ENCODE assay signal across 9 cellular contexts in the genomic region with DNA sequence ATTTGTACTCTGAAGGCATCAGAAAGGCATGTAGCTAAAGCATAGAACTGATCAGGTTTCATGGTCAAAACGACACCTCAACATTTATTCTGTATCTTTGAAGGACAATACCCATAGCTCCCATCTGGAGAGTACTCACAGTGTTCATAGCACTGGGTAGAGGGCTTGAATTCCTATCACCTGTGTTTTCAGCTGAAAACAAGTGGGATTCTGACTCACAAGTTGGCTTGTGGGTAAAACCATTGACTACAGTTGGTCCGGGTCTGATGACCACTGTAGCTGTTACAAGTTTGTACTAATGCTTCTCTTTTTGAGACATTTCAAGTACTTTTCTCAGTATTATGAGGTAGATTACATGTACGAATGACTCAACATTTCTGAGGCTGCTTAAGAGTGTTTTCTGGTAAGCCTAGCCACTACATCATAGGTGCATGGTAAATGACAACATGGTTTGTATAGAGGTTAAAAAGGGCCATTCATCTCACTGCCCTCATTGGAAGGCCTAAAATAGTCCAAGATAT.
DNase-seq lines count a peak whose midpoint lies in the region; ATAC-seq lines count a peak whose summit lies in the region.
"Had no signal": no experiment of that assay in that cellular context is flagged by ENCODE, and none has a peak within 500 bp of the region (broad histone marks: within the 10 kb centered on the region; RNA-seq: fewer than 3 reads in every experiment).

No MANE protein-coding gene starts in this region.

- peaks cover 7 to 11% of the 10 kb centered on the region in 2 donors for H3K36me3 Mint-ChIP-seq in activated naive CD4-positive, alpha-beta T cell treated with anti-CD3 and anti-CD28 coated beads, Interleukin-2, amount 50 U/mL, for 72 hours

- peak; percentile 55 for DNase-seq in NK-92 treated with Interleukin-12 subunit alpha and Interleukin-12 subunit beta, amount 100 ng/mL, for 24 hours (lab: John Stamatoyannopoulos, UW)
- no peak for DNase-seq in NK-92 (lab: John Stamatoyannopoulos, UW; ENCODE audit: unreplicated experiment)
- peak; percentile 30 for DNase-seq in HT-29 (ENCODE audit: low spot score)
- peak in 1 of 2 donors; percentile 55 for DNase-seq in activated naive CD4-positive, alpha-beta T cell treated with anti-CD3 and anti-CD28 coated beads, Interleukin-2, amount 50 U/mL, for 72 hours (ENCODE audit: low spot score in 2 of 2)
- peak; percentile 95 for DNase-seq in renal cortical epithelial cell (ENCODE audit: low read depth)
- DNase-seq in OCI-M2 (lab: John Stamatoyannopoulos, UW; ENCODE audit: unreplicated experiment) = no peak
- no peak for DNase-seq in AG20443 (ENCODE audit: low spot score)
- no peak for DNase-seq in NCI-H774 (lab: John Stamatoyannopoulos, UW)

- H3K9me3 Mint-ChIP-seq in activated naive CD4-positive, alpha-beta T cell treated with anti-CD3 and anti-CD28 coated beads, Interleukin-2, amount 50 U/mL, for 72 hours = peaks cover 3 to 16% of the 10 kb centered on the region in 2 donors

- ATAC-seq in activated naive CD4-positive, alpha-beta T cell treated with anti-CD3 and anti-CD28 coated beads, Interleukin-2, amount 50 U/mL, for 72 hours = peak; percentile 72 to 74
- ATAC-seq: A549 had no signal

- H3K27ac Mint-ChIP-seq in activated naive CD4-positive, alpha-beta T cell treated with anti-CD3 and anti-CD28 coated beads, Interleukin-2, amount 50 U/mL, for 72 hours = peak overlapping the region; percentile 98 to 99

Comparison
In these comparisons a context has a peak if more than half of its experiments do, and no peak if none do; other contexts are left out.
1. DNase-seq: peak in NK-92 treated with Interleukin-12 subunit alpha and Interleukin-12 subunit beta, amount 100 ng/mL, for 24 hours (single experiment), HT-29 (single experiment) and renal cortical epithelial cell (single experiment); none in NK-92 (single experiment), OCI-M2 (single experiment), AG20443 (single experiment) and NCI-H774 (single experiment).